11 cellular contexts compared by ENCODE assay signal in genomic region chr1:89999208-89999607, GRCh38.
"Had no signal": no experiment of that assay in that cellular context is flagged by ENCODE, and none has a peak within 500 bp of the region (broad histone marks: within the 10 kb centered on the region; RNA-seq: fewer than 3 reads in every experiment).

No MANE protein-coding gene starts in this region.

- H3K36me3 ChIP-seq: left ventricle myocardium inferior had no signal

- H3K4me3 ChIP-seq: left ventricle myocardium inferior, testis had no signal

- H3K27me3 ChIP-seq: testis had no signal

- H3K4me3 Mint-ChIP-seq: activated CD4-positive, alpha-beta memory T cell treated with anti-CD3 and anti-CD28 coated beads, Interleukin-2, amount 10 ng/mL, durations not matched to agents 7 days and 5 days; activated naive CD8-positive, alpha-beta T cell treated with anti-CD3 and anti-CD28 coated beads, Interleukin-2, amount 10 ng/mL, durations not matched to agents 7 days and 5 days; activated T-cell treated with anti-CD3 and anti-CD28 coated beads, Interleukin-2, amount 50 U/mL, for 72 hours; nephron progenitor cell; stimulated activated naive CD8-positive, alpha-beta T cell treated with anti-CD3 and anti-CD28 coated beads, Interleukin-15, Interleukin-2, amounts not matched to agents 100 ng/mL and 50 ng/mL, for 24 hours had no signal

- H3K9me3 Mint-ChIP-seq: activated CD4-positive, alpha-beta memory T cell treated with anti-CD3 and anti-CD28 coated beads, Interleukin-2, amount 10 ng/mL, durations not matched to agents 7 days and 5 days; activated naive CD8-positive, alpha-beta T cell treated with anti-CD3 and anti-CD28 coated beads, Interleukin-2, amount 10 ng/mL, durations not matched to agents 7 days and 5 days; activated T-cell treated with anti-CD3 and anti-CD28 coated beads, Interleukin-2, amount 50 U/mL, for 72 hours; nephron progenitor cell; stimulated activated naive CD8-positive, alpha-beta T cell treated with anti-CD3 and anti-CD28 coated beads, Interleukin-15, Interleukin-2, amounts not matched to agents 100 ng/mL and 50 ng/mL, for 24 hours had no signal

- H3K27ac Mint-ChIP-seq: activated CD4-positive, alpha-beta memory T cell treated with anti-CD3 and anti-CD28 coated beads, Interleukin-2, amount 10 ng/mL, durations not matched to agents 7 days and 5 days; activated naive CD8-positive, alpha-beta T cell treated with anti-CD3 and anti-CD28 coated beads, Interleukin-2, amount 10 ng/mL, durations not matched to agents 7 days and 5 days; activated T-cell treated with anti-CD3 and anti-CD28 coated beads, Interleukin-2, amount 50 U/mL, for 72 hours; stimulated activated naive CD8-positive, alpha-beta T cell treated with anti-CD3 and anti-CD28 coated beads, Interleukin-15, Interleukin-2, amounts not matched to agents 100 ng/mL and 50 ng/mL, for 24 hours had no signal

- ATAC-seq: activated T-cell treated with anti-CD3 and anti-CD28 coated beads, Interleukin-2, amount 50 U/mL, for 72 hours had no signal

- H3K27ac ChIP-seq: left ventricle myocardium inferior, testis had no signal

- DNase-seq: activated CD4-positive, alpha-beta memory T cell treated with anti-CD3 and anti-CD28 coated beads, Interleukin-2, amount 10 ng/mL, durations not matched to agents 7 days and 5 days; activated gamma-delta T cell treated with Interleukin-2 at 50 U/mL for 16 hours; activated naive CD8-positive, alpha-beta T cell treated with anti-CD3 and anti-CD28 coated beads, Interleukin-2, amount 10 ng/mL, durations not matched to agents 7 days and 5 days; activated T-cell treated with anti-CD3 and anti-CD28 coated beads, Interleukin-2, amount 50 U/mL, for 72 hours; left ventricle myocardium inferior; mesenchymal stem cell; nephron progenitor cell; stimulated activated CD4-positive, alpha-beta T cell treated with anti-CD3 and anti-CD28 coated beads, Interleukin-15, amount 100 ng/mL, for 24 hours; stimulated activated CD4-positive, alpha-beta T cell treated with anti-CD3 and anti-CD28 coated beads, Interleukin-4, amount 100 ng/mL, for 24 hours; testis had no signal

- H3K9me3 ChIP-seq: left ventricle myocardium inferior, testis had no signal

- H3K27me3 Mint-ChIP-seq: activated CD4-positive, alpha-beta memory T cell treated with anti-CD3 and anti-CD28 coated beads, Interleukin-2, amount 10 ng/mL, durations not matched to agents 7 days and 5 days; activated naive CD8-positive, alpha-beta T cell treated with anti-CD3 and anti-CD28 coated beads, Interleukin-2, amount 10 ng/mL, durations not matched to agents 7 days and 5 days; stimulated activated naive CD8-positive, alpha-beta T cell treated with anti-CD3 and anti-CD28 coated beads, Interleukin-15, Interleukin-2, amounts not matched to agents 100 ng/mL and 50 ng/mL, for 24 hours had no signal
